Comparison of ENCODE assay signal across 20 cellular contexts in genomic region chr2:8666581-8666980, GRCh38. TPM values are rescaled to one million over a fixed set of nuclear protein-coding genes. Genes with fewer than 3 reads are reported as not detected.
DNase-seq lines count a peak whose midpoint lies in the region; ATAC-seq and TF ChIP-seq lines count a peak whose summit lies in the region.
"Had no signal": no experiment of that assay in that cellular context is flagged by ENCODE, and none has a peak within 500 bp of the region (broad histone marks: within the 10 kb centered on the region; RNA-seq: fewer than 3 reads in every experiment).

No MANE protein-coding gene starts in this region.

- TF ChIP-seq CTCF in lower lobe of right lung (IDR thresholded peaks at IDR 0.05), result no peak
- TF ChIP-seq CTCF in upper lobe of right lung (IDR thresholded peaks at IDR 0.05), result no peak
- TF ChIP-seq CTCF in neural progenitor cell (IDR thresholded peaks at IDR 0.05), result no peak
- TF ChIP-seq CTCF in esophagus squamous epithelium (IDR thresholded peaks at IDR 0.05), result no peak

- no peaks in the 10 kb centered on the region for H3K79me2 ChIP-seq in neural progenitor cell (ENCODE audit: low read depth)

- no peaks in the 10 kb centered on the region for H3K36me3 Mint-ChIP-seq in neural progenitor cell
- H3K36me3 Mint-ChIP-seq: CD4-positive, CD25-positive, alpha-beta regulatory T cell; CD8-positive, alpha-beta T cell had no signal

- peaks cover 12% of the 10 kb centered on the region for H3K9me3 Mint-ChIP-seq in neural progenitor cell
- H3K9me3 Mint-ChIP-seq: CD8-positive, alpha-beta T cell had no signal

- H3K4me3 ChIP-seq in lower lobe of right lung, result no peak overlapping the region
- H3K4me3 ChIP-seq in upper lobe of right lung, result no peak overlapping the region
- H3K4me3 ChIP-seq in neural progenitor cell, result no peak overlapping the region
- no peak overlapping the region for H3K4me3 ChIP-seq in esophagus squamous epithelium
- H3K4me3 ChIP-seq: BLaER1, GM12878, GM23248 had no signal

- H3K9ac ChIP-seq in neural progenitor cell, result no peak overlapping the region
- H3K9ac ChIP-seq: BLaER1, GM23248 had no signal

- DNase-seq in activated CD8-positive, alpha-beta memory T cell treated with anti-CD3 and anti-CD28 coated beads for 24 hours, result peak; percentile 47
- DNase-seq in activated CD8-positive, alpha-beta memory T cell treated with anti-CD3 and anti-CD28 coated beads, Interleukin-2, amount 50 U/mL, for 4 hours, result no peak
- DNase-seq in lower lobe of right lung (peak; percentile 17), upper lobe of right lung (peak; percentile 10), neural progenitor cell (ENCODE audit: low spot score) (no peak), esophagus squamous epithelium (lab: John Stamatoyannopoulos, UW) (no peak)
- DNase-seq: CD4-positive, CD25-positive, alpha-beta regulatory T cell; DMS 273 treated with DMSO at 0.1 percent for 48 hours; DMS79; EL; GDM1; GM23248; H7; HCEC 1CT had no signal

- H3K9me3 ChIP-seq in lower lobe of right lung (no peaks in the 10 kb centered on the region), upper lobe of right lung (no peaks in the 10 kb centered on the region), neural progenitor cell (ENCODE audit: low read depth) (no peaks in the 10 kb centered on the region), esophagus squamous epithelium (no peaks in the 10 kb centered on the region)
- H3K9me3 ChIP-seq: BLaER1 had no signal

- no peaks in the 10 kb centered on the region for H4K20me1 ChIP-seq in neural progenitor cell (ENCODE audit: low read depth)
- H4K20me1 ChIP-seq: BLaER1 had no signal

- H3K4me3 Mint-ChIP-seq in neural progenitor cell, result no peak overlapping the region
- H3K4me3 Mint-ChIP-seq: B cell; CD4-positive, CD25-positive, alpha-beta regulatory T cell; CD8-positive, alpha-beta T cell had no signal

- peaks cover 8% of the 10 kb centered on the region for H3K27me3 Mint-ChIP-seq in neural progenitor cell (ENCODE audit: insufficient read depth, low read depth)

- no peak for TF ChIP-seq POLR2A in esophagus squamous epithelium (IDR thresholded peaks at IDR 0.05)

- H2AFZ ChIP-seq in neural progenitor cell (replicated peaks), result no peak overlapping the region
- H2AFZ ChIP-seq: GM23248 had no signal

- no peaks in the 10 kb centered on the region for H3F3A ChIP-seq in neural progenitor cell (ENCODE audit: low read depth)

- no peak overlapping the region for H3K27ac Mint-ChIP-seq in neural progenitor cell
- H3K27ac Mint-ChIP-seq: B cell; CD8-positive, alpha-beta T cell had no signal

- H3K36me3 ChIP-seq in lower lobe of right lung, result no peaks in the 10 kb centered on the region
- no peaks in the 10 kb centered on the region for H3K36me3 ChIP-seq in upper lobe of right lung
- H3K36me3 ChIP-seq in neural progenitor cell, result no peaks in the 10 kb centered on the region
- H3K36me3 ChIP-seq in esophagus squamous epithelium, result no peaks in the 10 kb centered on the region
- H3K36me3 ChIP-seq: BLaER1 had no signal

- no peak overlapping the region for H3K4me2 ChIP-seq in neural progenitor cell
- H3K4me2 ChIP-seq: BLaER1 had no signal

- no peak for ATAC-seq in lower lobe of right lung
- ATAC-seq in upper lobe of right lung, result no peak
- ATAC-seq: CD8-positive, alpha-beta T cell; GM12878 had no signal

- intact Hi-C loops in lower lobe of right lung (cut with DNase I) (no loop called here), upper lobe of right lung (cut with DNase I) (no loop called here), esophagus squamous epithelium (cut with DNase I) (no loop called here)

- peaks cover 16% of the 10 kb centered on the region for H3K4me1 Mint-ChIP-seq in neural progenitor cell
- H3K4me1 Mint-ChIP-seq: B cell had no signal

- no peaks in the 10 kb centered on the region for H3K4me1 ChIP-seq in lower lobe of right lung
- no peaks in the 10 kb centered on the region for H3K4me1 ChIP-seq in upper lobe of right lung
- H3K4me1 ChIP-seq in neural progenitor cell, result peaks cover 9% of the 10 kb centered on the region
- peaks cover 0 to 8% (median 6%) of the 10 kb centered on the region in 3 donors for H3K4me1 ChIP-seq in esophagus squamous epithelium

- 81 to 82% methylated on average over 5 of the region's 5 CpGs for WGBS in esophagus squamous epithelium, 2 donors

- no peaks in the 10 kb centered on the region for H3K27me3 ChIP-seq in lower lobe of right lung (ENCODE audit: low read depth)
- H3K27me3 ChIP-seq in upper lobe of right lung, result no peaks in the 10 kb centered on the region
- no peaks in the 10 kb centered on the region for H3K27me3 ChIP-seq in neural progenitor cell
- peaks cover 0 to 7% (median 0%) of the 10 kb centered on the region in 4 donors for H3K27me3 ChIP-seq in esophagus squamous epithelium
- H3K27me3 ChIP-seq: BLaER1 had no signal

- no peak overlapping the region for H3K27ac ChIP-seq in lower lobe of right lung
- no peak overlapping the region for H3K27ac ChIP-seq in upper lobe of right lung
- no peak overlapping the region for H3K27ac ChIP-seq in neural progenitor cell
- no peak overlapping the region for H3K27ac ChIP-seq in esophagus squamous epithelium
- H3K27ac ChIP-seq: 22Rv1, BLaER1, C4-2B, GM23248 had no signal

RNA-seq across cellular contexts. Expression of gene ID2, which starts 15.3 kb away (rescaled TPM):
- 102 TPM for total RNA-seq in lower lobe of right lung
- 99.5 TPM for total RNA-seq in upper lobe of right lung
- total RNA-seq in neural progenitor cell (ENCODE audit: low replicate concordance), result 140 and 224 TPM in 2 replicates
- 10 to 100 TPM; 16.1 to 82.0 (median 34.2) TPM for total RNA-seq in esophagus squamous epithelium

Comparison
In these comparisons a context has a peak if more than half of its experiments do, and no peak if none do; other contexts are left out.
1. DNase-seq: peak in activated CD8-positive, alpha-beta memory T cell treated with anti-CD3 and anti-CD28 coated beads for 24 hours (single experiment), lower lobe of right lung (single experiment) and upper lobe of right lung (single experiment); none in activated CD8-positive, alpha-beta memory T cell treated with anti-CD3 and anti-CD28 coated beads, Interleukin-2, amount 50 U/mL, for 4 hours (single experiment), neural progenitor cell (single experiment) and esophagus squamous epithelium (single experiment).